In the genomic region with DNA sequence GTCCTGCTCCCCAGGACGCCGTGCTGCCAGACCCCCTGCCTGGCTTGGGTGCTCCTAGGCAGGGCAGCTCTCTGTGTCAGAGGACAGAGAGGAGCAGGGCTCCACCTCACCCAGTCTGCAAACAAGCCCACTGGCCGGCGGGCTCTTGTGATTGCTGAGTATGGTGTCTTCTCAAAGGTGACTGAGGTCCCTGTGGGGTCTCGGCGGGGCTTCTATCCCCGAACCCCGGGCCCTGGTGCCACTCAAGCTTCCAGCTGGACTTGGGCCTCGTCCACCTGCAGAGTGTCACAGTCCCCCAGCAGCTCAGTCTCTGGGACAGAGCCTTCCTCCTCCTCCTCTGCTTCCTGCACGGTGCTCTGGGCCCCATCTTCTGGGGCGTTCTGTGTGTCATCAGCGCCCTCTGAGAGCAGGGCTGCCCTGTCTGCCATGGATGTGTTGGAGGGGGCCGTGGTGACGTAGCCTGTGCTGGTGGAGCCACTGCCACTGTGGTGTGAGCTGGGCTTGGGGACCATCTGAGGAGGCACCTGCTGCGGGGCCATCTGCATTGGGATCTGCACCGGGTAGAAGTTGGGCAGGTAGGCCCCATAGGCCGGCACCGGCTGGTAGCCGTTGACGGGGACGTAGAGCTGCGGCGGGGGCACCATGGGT, we compare ENCODE assay signal across 15 cellular contexts.
A peak's percentile ranks its signal among the peaks of the same experiment; 100 is the strongest.
DNase-seq lines count a peak whose midpoint lies in the region; ATAC-seq and TF ChIP-seq lines count a peak whose summit lies in the region.
"Had no signal": no experiment of that assay in that cellular context is flagged by ENCODE, and none has a peak within 500 bp of the region (broad histone marks: within the 10 kb centered on the region; RNA-seq: fewer than 3 reads in every experiment).

No MANE protein-coding gene starts in this region.

- H3K4me3 ChIP-seq in gastroesophageal sphincter, result no peak overlapping the region
- no peak overlapping the region for H3K4me3 ChIP-seq in osteoblast (ENCODE audit: insufficient read depth, low read length)
- H3K4me3 ChIP-seq in upper lobe of left lung, result no peak overlapping the region
- H3K4me3 ChIP-seq: A549, GM23338 had no signal

- TF ChIP-seq POLR2A in gastroesophageal sphincter (IDR thresholded peaks at IDR 0.05), result no peak
- TF ChIP-seq POLR2A in upper lobe of left lung (IDR thresholded peaks at IDR 0.05), result no peak

- no peaks in the 10 kb centered on the region for H3K79me2 ChIP-seq in osteoblast (ENCODE audit: insufficient read depth, low read length)

- H3K27ac ChIP-seq in gastroesophageal sphincter (no peak overlapping the region), osteoblast (ENCODE audit: low read depth, low read length) (no peak overlapping the region), upper lobe of left lung (no peak overlapping the region)
- H3K27ac ChIP-seq: A549 had no signal

- H3K4me1 ChIP-seq in gastroesophageal sphincter, result peaks cover 0 to 16% (median 0%) of the 10 kb centered on the region in 3 donors
- no peaks in the 10 kb centered on the region for H3K4me1 ChIP-seq in osteoblast (ENCODE audit: insufficient read depth, low read length)
- no peaks in the 10 kb centered on the region for H3K4me1 ChIP-seq in upper lobe of left lung

- no peak for ATAC-seq in WTC11
- peak; percentile 14 for ATAC-seq in gastroesophageal sphincter
- ATAC-seq in upper lobe of left lung (ENCODE audit: low FRiP score in 2 of 2), result no peak
- ATAC-seq in effector memory CD8-positive, alpha-beta T cell (replicated peaks), result no peak
- ATAC-seq: A549; CD8-positive, alpha-beta T cell; GM23338 had no signal

- no peak overlapping the region for H3K4me2 ChIP-seq in osteoblast (ENCODE audit: insufficient read depth, low read length)
- H3K4me2 ChIP-seq: A549, GM23338 had no signal

- no peak overlapping the region for H2AFZ ChIP-seq in osteoblast (ENCODE audit: low read length)
- H2AFZ ChIP-seq: GM23338 had no signal

- DNase-seq in WTC11 (ENCODE audit: low spot score), result no peak
- DNase-seq in osteoblast (ENCODE audit: insufficient read length, low spot score, missing footprints), result peak; percentile 78
- DNase-seq in upper lobe of left lung, result peak; percentile 18 to 71
- DNase-seq in effector memory CD8-positive, alpha-beta T cell, result no peak
- DNase-seq in NCI-H2196 treated with DMSO at 0.1 percent for 48 hours (lab: John Stamatoyannopoulos, UW; ENCODE audit: unreplicated experiment), result no peak
- DNase-seq: CD8-positive, alpha-beta T cell; COR-L47; DMS153; DMS79 treated with DMSO at 0.1 percent for 48 hours; EL; H7 had no signal

- H3K27ac Mint-ChIP-seq in WTC11, result peak overlapping the region; percentile 48; the same call in 1 of the 2 replicates
- no peak overlapping the region for H3K27ac Mint-ChIP-seq in effector memory CD8-positive, alpha-beta T cell
- H3K27ac Mint-ChIP-seq: CD14-positive monocyte; CD8-positive, alpha-beta T cell; GM23338 had no signal

- H3K36me3 ChIP-seq in gastroesophageal sphincter (peaks cover 0 to 47% of the 10 kb centered on the region in 2 donors), osteoblast (ENCODE audit: insufficient read depth, low read length) (no peaks in the 10 kb centered on the region), upper lobe of left lung (no peaks in the 10 kb centered on the region)

- TF ChIP-seq CTCF in WTC11 (IDR thresholded peaks at IDR 0.05), result no peak
- no peak for TF ChIP-seq CTCF in gastroesophageal sphincter (IDR thresholded peaks at IDR 0.05)
- TF ChIP-seq CTCF in osteoblast (IDR thresholded peaks at IDR 0.05; ENCODE audit: extremely low read depth, low read depth, low read length), result no peak
- no peak for TF ChIP-seq CTCF in upper lobe of left lung (IDR thresholded peaks at IDR 0.05)

- H3K4me3 Mint-ChIP-seq in WTC11, result no peak overlapping the region
- no peak overlapping the region for H3K4me3 Mint-ChIP-seq in effector memory CD8-positive, alpha-beta T cell
- H3K4me3 Mint-ChIP-seq: CD14-positive monocyte; CD8-positive, alpha-beta T cell; GM23338 had no signal

- H3K27me3 Mint-ChIP-seq in WTC11 (ENCODE audit: low read depth), result no peaks in the 10 kb centered on the region
- peaks cover 27 to 33% of the 10 kb centered on the region in 2 donors for H3K27me3 Mint-ChIP-seq in effector memory CD8-positive, alpha-beta T cell

- no peaks in the 10 kb centered on the region for H3K9me3 Mint-ChIP-seq in WTC11
- no peaks in the 10 kb centered on the region for H3K9me3 Mint-ChIP-seq in effector memory CD8-positive, alpha-beta T cell
- H3K9me3 Mint-ChIP-seq: CD14-positive monocyte; CD8-positive, alpha-beta T cell; GM23338 had no signal

- TF ChIP-seq EP300 in gastroesophageal sphincter (IDR thresholded peaks at IDR 0.05), result no peak
- no peak for TF ChIP-seq EP300 in upper lobe of left lung (IDR thresholded peaks at IDR 0.05)

- no peaks in the 10 kb centered on the region for H3K27me3 ChIP-seq in gastroesophageal sphincter
- H3K27me3 ChIP-seq in osteoblast (ENCODE audit: insufficient read depth, low read length), result no peaks in the 10 kb centered on the region
- no peaks in the 10 kb centered on the region for H3K27me3 ChIP-seq in upper lobe of left lung

- no peaks in the 10 kb centered on the region for H3K9me3 ChIP-seq in gastroesophageal sphincter
- no peaks in the 10 kb centered on the region for H3K9me3 ChIP-seq in osteoblast (ENCODE audit: low read depth, low read length)
- H3K9me3 ChIP-seq in upper lobe of left lung, result no peaks in the 10 kb centered on the region
- H3K9me3 ChIP-seq: A549 had no signal

- peaks cover 7% of the 10 kb centered on the region; the same call in 1 of the 2 replicates for H3K36me3 Mint-ChIP-seq in WTC11
- no peaks in the 10 kb centered on the region for H3K36me3 Mint-ChIP-seq in effector memory CD8-positive, alpha-beta T cell (ENCODE audit: insufficient read depth)
- H3K36me3 Mint-ChIP-seq: CD14-positive monocyte; CD8-positive, alpha-beta T cell had no signal

- CTCF ChIA-PET in WTC11 (lab: Charles Lee), result interaction anchor here (0.5 kb wide), 1 partner anchor 285 kb away, joined by 3 read pairs; no protein-coding TSS in a partner anchor

- POLR2A ChIA-PET in WTC11 (lab: Charles Lee), result no interaction called here

- H3K4me1 Mint-ChIP-seq in WTC11, result peaks cover 16% of the 10 kb centered on the region
- H3K4me1 Mint-ChIP-seq in effector memory CD8-positive, alpha-beta T cell (ENCODE audit: low read depth in 2 of 2), result peaks cover 0 to 6% of the 10 kb centered on the region in 2 donors

- no CpG with 5 or more reads among the region's 23 CpGs for WGBS in gastroesophageal sphincter (ENCODE audit: low coverage in 1 of 2), 2 donors
- 80 to 85% methylated on average over 4 to 20 of the region's 23 CpGs for WGBS in upper lobe of left lung, 2 donors

- H4K20me1 ChIP-seq in osteoblast (ENCODE audit: insufficient read depth, low read length), result no peaks in the 10 kb centered on the region

TF ChIP-seq in WTC11, 78 proteins besides CTCF, POLR2A, EP300 and RAD21 (continues in another document):
- no peak for TF ChIP-seq ZNF263 (CRISPR knock-in tag; IDR thresholded peaks at IDR 0.05; ENCODE audit: low read depth)
- TF ChIP-seq, protein P1, sequence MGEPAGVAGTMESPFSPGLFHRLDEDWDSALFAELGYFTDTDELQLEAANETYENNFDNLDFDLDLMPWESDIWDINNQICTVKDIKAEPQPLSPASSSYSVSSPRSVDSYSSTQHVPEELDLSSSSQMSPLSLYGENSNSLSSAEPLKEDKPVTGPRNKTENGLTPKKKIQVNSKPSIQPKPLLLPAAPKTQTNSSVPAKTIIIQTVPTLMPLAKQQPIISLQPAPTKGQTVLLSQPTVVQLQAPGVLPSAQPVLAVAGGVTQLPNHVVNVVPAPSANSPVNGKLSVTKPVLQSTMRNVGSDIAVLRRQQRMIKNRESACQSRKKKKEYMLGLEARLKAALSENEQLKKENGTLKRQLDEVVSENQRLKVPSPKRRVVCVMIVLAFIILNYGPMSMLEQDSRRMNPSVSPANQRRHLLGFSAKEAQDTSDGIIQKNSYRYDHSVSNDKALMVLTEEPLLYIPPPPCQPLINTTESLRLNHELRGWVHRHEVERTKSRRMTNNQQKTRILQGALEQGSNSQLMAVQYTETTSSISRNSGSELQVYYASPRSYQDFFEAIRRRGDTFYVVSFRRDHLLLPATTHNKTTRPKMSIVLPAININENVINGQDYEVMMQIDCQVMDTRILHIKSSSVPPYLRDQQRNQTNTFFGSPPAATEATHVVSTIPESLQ (CRISPR knock-in tag; IDR thresholded peaks at IDR 0.05), result no peak
- no peak for TF ChIP-seq FOXP1 (CRISPR knock-in tag; IDR thresholded peaks at IDR 0.05; ENCODE audit: borderline replicate concordance)
- no peak for TF ChIP-seq ESRRA (CRISPR knock-in tag; IDR thresholded peaks at IDR 0.05; ENCODE audit: borderline replicate concordance)
- no peak for TF ChIP-seq ZSCAN18 (CRISPR knock-in tag; IDR thresholded peaks at IDR 0.05)
- no peak for TF ChIP-seq FOXJ3 (CRISPR knock-in tag; IDR thresholded peaks at IDR 0.05; ENCODE audit: borderline replicate concordance)
- TF ChIP-seq TP53 (CRISPR knock-in tag; IDR thresholded peaks at IDR 0.05), result no peak
- TF ChIP-seq, protein P2, sequence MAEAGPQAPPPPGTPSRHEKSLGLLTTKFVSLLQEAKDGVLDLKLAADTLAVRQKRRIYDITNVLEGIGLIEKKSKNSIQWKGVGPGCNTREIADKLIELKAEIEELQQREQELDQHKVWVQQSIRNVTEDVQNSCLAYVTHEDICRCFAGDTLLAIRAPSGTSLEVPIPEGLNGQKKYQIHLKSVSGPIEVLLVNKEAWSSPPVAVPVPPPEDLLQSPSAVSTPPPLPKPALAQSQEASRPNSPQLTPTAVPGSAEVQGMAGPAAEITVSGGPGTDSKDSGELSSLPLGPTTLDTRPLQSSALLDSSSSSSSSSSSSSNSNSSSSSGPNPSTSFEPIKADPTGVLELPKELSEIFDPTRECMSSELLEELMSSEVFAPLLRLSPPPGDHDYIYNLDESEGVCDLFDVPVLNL (CRISPR knock-in tag; IDR thresholded peaks at IDR 0.05; ENCODE audit: borderline replicate concordance, low read depth), result no peak

Comparison
In these comparisons a context has a peak if more than half of its experiments do, and no peak if none do; other contexts are left out.
1. DNase-seq: peak in osteoblast (single experiment) and upper lobe of left lung (2 of 2); none in WTC11 (single experiment), effector memory CD8-positive, alpha-beta T cell (0 of 3) and NCI-H2196 treated with DMSO at 0.1 percent for 48 hours (single experiment).